Comparison of ENCODE assay signal across 14 cellular contexts in genomic region chr12:75632452-75632851, GRCh38.
DNase-seq lines count a peak whose midpoint lies in the region; ATAC-seq and TF ChIP-seq lines count a peak whose summit lies in the region.
"Had no signal": no experiment of that assay in that cellular context is flagged by ENCODE, and none has a peak within 500 bp of the region (broad histone marks: within the 10 kb centered on the region; RNA-seq: fewer than 3 reads in every experiment).

No MANE protein-coding gene starts in this region.

- ATAC-seq in sciatic nerve = peak; percentile 71
- no peak for ATAC-seq in HG03097 (IDR thresholded peaks at IDR 0.05; ENCODE audit: low FRiP score, unreplicated experiment)
- ATAC-seq in HG03354 (IDR thresholded peaks at IDR 0.05; ENCODE audit: poor library complexity, severe bottlenecking, unreplicated experiment) = no peak

- TF ChIP-seq CTCF in colonic mucosa (IDR thresholded peaks at IDR 0.05) = no peak

- H3K9me3 ChIP-seq in colonic mucosa = no peaks in the 10 kb centered on the region

- H3K4me1 ChIP-seq in colonic mucosa = no peaks in the 10 kb centered on the region
- H3K4me1 ChIP-seq: parathyroid adenoma had no signal

- no peak overlapping the region for H3K9ac ChIP-seq in colonic mucosa (ENCODE audit: low read depth in 2 of 2, low read length in 2 of 2)
- H3K9ac ChIP-seq: parathyroid adenoma had no signal

- intact Hi-C loops in sciatic nerve (cut with DNase I) = no loop called here
- intact Hi-C loops in colonic mucosa (cut with DNase I) = no loop called here

- no peaks in the 10 kb centered on the region for H3K36me3 ChIP-seq in colonic mucosa

- H3K27me3 ChIP-seq in colonic mucosa = no peaks in the 10 kb centered on the region

- H3K27ac ChIP-seq in epithelial cell of prostate (peak overlapping the region; percentile 53), colonic mucosa (no peak overlapping the region)
- H3K27ac ChIP-seq: parathyroid adenoma had no signal

- DNase-seq in NCI-H510A treated with DMSO at 0.1 percent for 48 hours (lab: John Stamatoyannopoulos, UW) (peak; percentile 19), NCI-H510A (lab: John Stamatoyannopoulos, UW) (no peak), NCI-H2196 (lab: John Stamatoyannopoulos, UW; ENCODE audit: unreplicated experiment) (peak; percentile 10), epithelial cell of prostate (ENCODE audit: low read depth, low spot score) (no peak), sciatic nerve (ENCODE audit: low spot score) (no peak), colonic mucosa (no peak)
- DNase-seq: ACHN; activated T-cell treated with anti-CD3 and anti-CD28 coated beads, Interleukin-2, amount 50 U/mL, for 48 hours; cortex of kidney; SHP77 treated with DMSO at 0.1 percent for 48 hours; T1000 had no signal

- no peak overlapping the region for H3K4me3 ChIP-seq in colonic mucosa

Comparison
In these comparisons a context has a peak if more than half of its experiments do, and no peak if none do; other contexts are left out.
1. DNase-seq: peak in NCI-H510A treated with DMSO at 0.1 percent for 48 hours (single experiment) and NCI-H2196 (single experiment); none in NCI-H510A (single experiment), epithelial cell of prostate (single experiment), sciatic nerve (single experiment) and colonic mucosa (single experiment).